ENCODE assay signal across 13 cellular contexts in the genomic region with DNA sequence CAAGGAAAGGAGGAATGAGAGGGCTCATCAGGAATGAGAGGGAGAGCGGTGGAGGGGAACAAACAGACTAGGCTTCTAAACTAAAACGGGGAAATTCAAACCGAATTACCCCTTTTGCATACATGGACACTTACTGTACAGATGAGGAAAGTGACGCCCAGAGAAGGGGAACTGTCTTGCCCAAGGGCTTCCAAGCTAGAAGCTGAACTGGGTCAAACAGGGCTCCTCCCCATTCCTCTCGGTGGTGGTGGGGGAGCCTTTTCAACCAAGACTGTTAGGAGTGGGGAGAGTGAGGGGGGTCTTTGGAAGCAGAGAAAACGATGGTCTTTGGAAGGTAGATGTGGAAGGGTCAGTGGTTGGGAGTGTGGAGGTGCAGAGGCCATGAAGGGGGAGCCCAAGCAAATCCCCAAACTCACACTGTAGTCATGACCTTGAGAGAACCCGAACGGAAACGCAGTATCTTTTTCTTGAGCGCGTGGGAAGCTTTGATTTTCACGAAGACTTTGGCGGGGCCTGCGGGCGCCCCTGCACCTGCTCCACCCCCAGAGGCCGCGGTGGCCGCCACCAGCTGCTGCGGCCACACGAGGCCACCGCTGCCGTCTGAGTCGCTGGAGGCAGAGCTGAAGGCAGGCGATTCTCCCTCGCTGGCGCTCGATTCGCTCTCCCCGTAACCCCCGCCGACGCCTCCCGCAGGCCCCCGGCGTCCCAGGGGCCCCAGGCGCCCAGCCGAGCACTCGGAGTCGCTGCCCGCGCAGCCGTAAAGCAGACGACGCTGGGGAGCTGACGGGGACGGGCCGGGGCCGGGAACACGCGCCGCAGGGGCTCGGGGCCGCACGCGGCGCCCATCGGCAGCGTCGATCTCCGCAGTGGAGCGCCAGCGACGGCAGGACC. TPM values are rescaled to one million over a fixed set of nuclear protein-coding genes. Genes with fewer than 3 reads are reported as not detected.
DNase-seq lines count a peak whose midpoint lies in the region; ATAC-seq and TF ChIP-seq lines count a peak whose summit lies in the region.
"Had no signal": no experiment of that assay in that cellular context is flagged by ENCODE, and none has a peak within 500 bp of the region (broad histone marks: within the 10 kb centered on the region; RNA-seq: fewer than 3 reads in every experiment).

No MANE protein-coding gene starts in this region.

- peaks cover 20% of the 10 kb centered on the region for H3K36me3 ChIP-seq in thoracic aorta

- H3K27ac ChIP-seq in thoracic aorta = peak overlapping the region; percentile 17 to 79
- H3K27ac ChIP-seq in dorsolateral prefrontal cortex = peak overlapping the region in 18 of 59 donors; percentile 1 to 59 (median 20)

- CTCF ChIA-PET in activated naive CD4-positive, alpha-beta T cell treated with anti-CD3 and anti-CD28 coated beads, Interleukin-2, amount 10 ng/mL, durations not matched to agents 7 days and 5 days (lab: Charles Lee) = interaction anchor here (0.6 to 0.7 kb wide), 2 partner anchors 10 to 60 kb away, joined by 3 read pairs; no protein-coding TSS in a partner anchor
- CTCF ChIA-PET in activated naive CD4-positive, alpha-beta T cell treated with anti-CD3 and anti-CD28 coated beads for 36 hours (lab: Charles Lee) = interaction anchor here (0.8 kb wide), 1 partner anchor 11 kb away, joined by 3 read pairs; no protein-coding TSS in a partner anchor
- CTCF ChIA-PET in activated CD8-positive, alpha-beta T cell treated with anti-CD3 and anti-CD28 coated beads, Interleukin-2, amount 10 ng/mL, durations not matched to agents 7 days and 5 days (lab: Charles Lee) = interaction anchor here (0.7 to 1.2 kb wide), 3 partner anchors 13 to 34 kb away, joined by 3 to 5 read pairs (median 4); a partner anchor contains a TSS

- H3K4me1 Mint-ChIP-seq in activated naive CD4-positive, alpha-beta T cell treated with anti-CD3 and anti-CD28 coated beads, Interleukin-2, amount 10 ng/mL, durations not matched to agents 7 days and 5 days = peaks cover 13% of the 10 kb centered on the region
- H3K4me1 Mint-ChIP-seq in activated naive CD4-positive, alpha-beta T cell treated with anti-CD3 and anti-CD28 coated beads for 36 hours (ENCODE audit: low read depth) = peaks cover 7% of the 10 kb centered on the region
- H3K4me1 Mint-ChIP-seq in activated CD8-positive, alpha-beta T cell treated with anti-CD3 and anti-CD28 coated beads, Interleukin-2, amount 10 ng/mL, durations not matched to agents 7 days and 5 days (ENCODE audit: low read depth) = peaks cover 7% of the 10 kb centered on the region

- peaks cover 3% of the 10 kb centered on the region for H3K9me3 Mint-ChIP-seq in activated naive CD4-positive, alpha-beta T cell treated with anti-CD3 and anti-CD28 coated beads, Interleukin-2, amount 10 ng/mL, durations not matched to agents 7 days and 5 days
- H3K9me3 Mint-ChIP-seq in activated naive CD4-positive, alpha-beta T cell treated with anti-CD3 and anti-CD28 coated beads for 36 hours = peaks cover 2% of the 10 kb centered on the region
- no peaks in the 10 kb centered on the region for H3K9me3 Mint-ChIP-seq in activated CD8-positive, alpha-beta T cell treated with anti-CD3 and anti-CD28 coated beads, Interleukin-2, amount 10 ng/mL, durations not matched to agents 7 days and 5 days (ENCODE audit: insufficient read depth)

- intact Hi-C loops in activated naive CD4-positive, alpha-beta T cell treated with anti-CD3 and anti-CD28 coated beads for 36 hours (cut with micrococcal nuclease) = no loop called here
- intact Hi-C loops in dorsolateral prefrontal cortex (cut with DNase I) = no loop called here

- H3K4me3 ChIP-seq in thoracic aorta = no peak overlapping the region
- H3K4me3 ChIP-seq in dorsolateral prefrontal cortex = no peak overlapping the region

- H3K36me3 Mint-ChIP-seq in activated naive CD4-positive, alpha-beta T cell treated with anti-CD3 and anti-CD28 coated beads, Interleukin-2, amount 10 ng/mL, durations not matched to agents 7 days and 5 days = peaks cover 12% of the 10 kb centered on the region
- H3K36me3 Mint-ChIP-seq in activated naive CD4-positive, alpha-beta T cell treated with anti-CD3 and anti-CD28 coated beads for 36 hours (ENCODE audit: low read depth) = peaks cover 5% of the 10 kb centered on the region
- peaks cover 6% of the 10 kb centered on the region for H3K36me3 Mint-ChIP-seq in activated CD8-positive, alpha-beta T cell treated with anti-CD3 and anti-CD28 coated beads, Interleukin-2, amount 10 ng/mL, durations not matched to agents 7 days and 5 days (ENCODE audit: low read depth)

- peak; percentile 15 for ATAC-seq in activated CD8-positive, alpha-beta T cell treated with anti-CD3 and anti-CD28 coated beads, Interleukin-2, amount 10 ng/mL, durations not matched to agents 7 days and 5 days
- ATAC-seq in thoracic aorta (ENCODE audit: insufficient number of reproducible peaks, low FRiP score, low read depth) = no peak
- ATAC-seq in GM18867 (IDR thresholded peaks at IDR 0.05; ENCODE audit: unreplicated experiment) = no peak

- no peak for TF ChIP-seq CTCF in thoracic aorta (IDR thresholded peaks at IDR 0.05)
- no peak for TF ChIP-seq CTCF in dorsolateral prefrontal cortex (IDR thresholded peaks at IDR 0.05 in 54 of 56, conservative IDR thresholded peaks at IDR 0.05 in 2 of 56; ENCODE audit: low read depth in 1 of 56, partially characterized antibody in 56 of 56)

- H3K27ac Mint-ChIP-seq in activated naive CD4-positive, alpha-beta T cell treated with anti-CD3 and anti-CD28 coated beads, Interleukin-2, amount 10 ng/mL, durations not matched to agents 7 days and 5 days = peak overlapping the region; percentile 78
- H3K27ac Mint-ChIP-seq in activated naive CD4-positive, alpha-beta T cell treated with anti-CD3 and anti-CD28 coated beads for 36 hours = no peak overlapping the region
- peak overlapping the region; percentile 6 for H3K27ac Mint-ChIP-seq in activated CD8-positive, alpha-beta T cell treated with anti-CD3 and anti-CD28 coated beads, Interleukin-2, amount 10 ng/mL, durations not matched to agents 7 days and 5 days
- H3K27ac Mint-ChIP-seq: activated CD4-positive, alpha-beta T cell treated with anti-CD3 and anti-CD28 coated beads, Interleukin-2, amount 10 ng/mL, durations not matched to agents 7 days and 5 days had no signal

- DNase-seq in activated naive CD4-positive, alpha-beta T cell treated with anti-CD3 and anti-CD28 coated beads, Interleukin-2, amount 10 ng/mL, durations not matched to agents 7 days and 5 days = no peak
- DNase-seq in activated naive CD4-positive, alpha-beta T cell treated with anti-CD3 and anti-CD28 coated beads for 36 hours = no peak
- no peak for DNase-seq in activated CD8-positive, alpha-beta T cell treated with anti-CD3 and anti-CD28 coated beads, Interleukin-2, amount 10 ng/mL, durations not matched to agents 7 days and 5 days
- DNase-seq in left kidney (ENCODE audit: low read depth, low spot score) (peak; percentile 17), thoracic aorta (ENCODE audit: low spot score) (no peak), NCI-H187 (lab: John Stamatoyannopoulos, UW) (no peak), dorsolateral prefrontal cortex (no peak)
- DNase-seq: activated CD4-positive, alpha-beta T cell treated with anti-CD3 and anti-CD28 coated beads, Interleukin-2, amount 10 ng/mL, durations not matched to agents 7 days and 5 days; Karpas-422; NCI-H2227 treated with DMSO at 0.1 percent for 48 hours had no signal

- H3K4me3 Mint-ChIP-seq in activated naive CD4-positive, alpha-beta T cell treated with anti-CD3 and anti-CD28 coated beads, Interleukin-2, amount 10 ng/mL, durations not matched to agents 7 days and 5 days = no peak overlapping the region
- no peak overlapping the region for H3K4me3 Mint-ChIP-seq in activated naive CD4-positive, alpha-beta T cell treated with anti-CD3 and anti-CD28 coated beads for 36 hours
- H3K4me3 Mint-ChIP-seq in activated CD8-positive, alpha-beta T cell treated with anti-CD3 and anti-CD28 coated beads, Interleukin-2, amount 10 ng/mL, durations not matched to agents 7 days and 5 days = no peak overlapping the region
- H3K4me3 Mint-ChIP-seq: activated CD4-positive, alpha-beta T cell treated with anti-CD3 and anti-CD28 coated beads, Interleukin-2, amount 10 ng/mL, durations not matched to agents 7 days and 5 days had no signal

- H3K4me1 ChIP-seq in thoracic aorta (ENCODE audit: control insufficient read depth in 1 of 2, low read depth in 2 of 2) = peaks cover 22 to 58% of the 10 kb centered on the region in 2 donors

- no peaks in the 10 kb centered on the region for H3K9me3 ChIP-seq in thoracic aorta

- peaks cover 75% of the 10 kb centered on the region for H3K27me3 Mint-ChIP-seq in activated naive CD4-positive, alpha-beta T cell treated with anti-CD3 and anti-CD28 coated beads, Interleukin-2, amount 10 ng/mL, durations not matched to agents 7 days and 5 days
- H3K27me3 Mint-ChIP-seq in activated naive CD4-positive, alpha-beta T cell treated with anti-CD3 and anti-CD28 coated beads for 36 hours (ENCODE audit: low read depth) = peaks cover 25% of the 10 kb centered on the region
- H3K27me3 Mint-ChIP-seq in activated CD8-positive, alpha-beta T cell treated with anti-CD3 and anti-CD28 coated beads, Interleukin-2, amount 10 ng/mL, durations not matched to agents 7 days and 5 days (ENCODE audit: low read depth) = peaks cover 39% of the 10 kb centered on the region

- POLR2A ChIA-PET in activated CD8-positive, alpha-beta T cell treated with anti-CD3 and anti-CD28 coated beads, Interleukin-2, amount 10 ng/mL, durations not matched to agents 7 days and 5 days (lab: Charles Lee) = no interaction called here

- no peaks in the 10 kb centered on the region for H3K27me3 ChIP-seq in thoracic aorta (replicated peaks; ENCODE audit: insufficient read depth)
- H3K27me3 ChIP-seq in dorsolateral prefrontal cortex = no peaks in the 10 kb centered on the region

RNA-seq across cellular contexts. Expression of a gene that starts 12.3 kb away (rescaled TPM):
- 1 to 10 TPM; 7.1 to 8.1 TPM for total RNA-seq in activated naive CD4-positive, alpha-beta T cell treated with anti-CD3 and anti-CD28 coated beads for 36 hours
- total RNA-seq in activated CD8-positive, alpha-beta T cell treated with anti-CD3 and anti-CD28 coated beads, Interleukin-2, amount 10 ng/mL, durations not matched to agents 7 days and 5 days = not detected
- total RNA-seq in thoracic aorta (not detected), dorsolateral prefrontal cortex (1 to 10 TPM in 43 of 120 experiments, not detected in 77; 3.1 to 9.9 (median 5.0) TPM)
- total RNA-seq: activated CD4-positive, alpha-beta T cell treated with anti-CD3 and anti-CD28 coated beads, Interleukin-2, amount 10 ng/mL, durations not matched to agents 7 days and 5 days; myocyte; SK-MEL-5 had no signal

RNA-seq across cellular contexts. Expression of a gene that starts 12.7 kb away (rescaled TPM):
- 1 to 10 TPM; 2.4 to 3.0 TPM for total RNA-seq in activated naive CD4-positive, alpha-beta T cell treated with anti-CD3 and anti-CD28 coated beads for 36 hours
- under 1 TPM; 0.42 TPM for total RNA-seq in activated CD8-positive, alpha-beta T cell treated with anti-CD3 and anti-CD28 coated beads, Interleukin-2, amount 10 ng/mL, durations not matched to agents 7 days and 5 days
- total RNA-seq in thoracic aorta (100 to 1,000 TPM; 118 to 138 TPM), dorsolateral prefrontal cortex (10 to 100 TPM; 57.1 to 95.2 (median 76.6) TPM)

RNA-seq across cellular contexts. Expression of a gene that starts 23.4 kb away (rescaled TPM):
- 10 to 100 TPM; 16.3 to 17.2 TPM for total RNA-seq in activated naive CD4-positive, alpha-beta T cell treated with anti-CD3 and anti-CD28 coated beads for 36 hours
- 10 to 100 TPM in 1 of 2 experiments, 1 to 10 TPM in 1; 8.8 to 10.4 TPM for total RNA-seq in activated CD8-positive, alpha-beta T cell treated with anti-CD3 and anti-CD28 coated beads, Interleukin-2, amount 10 ng/mL, durations not matched to agents 7 days and 5 days
- total RNA-seq in thoracic aorta (100 to 1,000 TPM; 106 to 207 TPM), dorsolateral prefrontal cortex (1 to 10 TPM in 20 of 120 experiments, under 1 TPM in 69, not detected in 31; 0.19 to 2.5 (median 0.63) TPM)
- total RNA-seq: SK-MEL-5 had no signal

RNA-seq across cellular contexts. Expression of a gene that starts 47.2 kb away (rescaled TPM):
- 100 to 1,000 TPM; 482 to 500 TPM for total RNA-seq in activated naive CD4-positive, alpha-beta T cell treated with anti-CD3 and anti-CD28 coated beads for 36 hours
- 100 to 1,000 TPM; 646 to 682 TPM for total RNA-seq in activated CD8-positive, alpha-beta T cell treated with anti-CD3 and anti-CD28 coated beads, Interleukin-2, amount 10 ng/mL, durations not matched to agents 7 days and 5 days
- 100 to 1,000 TPM; 181 to 202 TPM for total RNA-seq in thoracic aorta
- total RNA-seq in dorsolateral prefrontal cortex = 1,000 to 10,000 TPM in 107 of 120 experiments, 100 to 1,000 TPM in 13; 467 to 2,124 (median 1,470) TPM

Comparison
In these comparisons a context has a peak if more than half of its experiments do, and no peak if none do; other contexts are left out.
1. RNA of a gene that starts 12.7 kb away (total RNA-seq): 118 to 138 TPM in thoracic aorta and 57.1 to 95.2 TPM in dorsolateral prefrontal cortex; 2.4 to 3.0 TPM in activated naive CD4-positive, alpha-beta T cell treated with anti-CD3 and anti-CD28 coated beads for 36 hours and 0.42 TPM in activated CD8-positive, alpha-beta T cell treated with anti-CD3 and anti-CD28 coated beads, Interleukin-2, amount 10 ng/mL, durations not matched to agents 7 days and 5 days; every median in the first group is over 10 times any median in the second.
2. RNA of a gene that starts 23.4 kb away (total RNA-seq): 106 to 207 TPM in thoracic aorta; 16.3 to 17.2 TPM in activated naive CD4-positive, alpha-beta T cell treated with anti-CD3 and anti-CD28 coated beads for 36 hours, 8.8 to 10.4 TPM in activated CD8-positive, alpha-beta T cell treated with anti-CD3 and anti-CD28 coated beads, Interleukin-2, amount 10 ng/mL, durations not matched to agents 7 days and 5 days and 0.19 to 2.5 TPM in dorsolateral prefrontal cortex; every median in the first group is over 4 times any median in the second.